11 cellular contexts compared by ENCODE assay signal in genomic region chr10:72097448-72098300, GRCh38. TPM values are rescaled to one million over a fixed set of nuclear protein-coding genes. Genes with fewer than 3 reads are reported as not detected.
A peak's percentile ranks its signal among the peaks of the same experiment; 100 is the strongest.
DNase-seq lines count a peak whose midpoint lies in the region; ATAC-seq and TF ChIP-seq lines count a peak whose summit lies in the region.
"Had no signal": no experiment of that assay in that cellular context is flagged by ENCODE, and none has a peak within 500 bp of the region (broad histone marks: within the 10 kb centered on the region; RNA-seq: fewer than 3 reads in every experiment).

No MANE protein-coding gene starts in this region.

- H3K27ac ChIP-seq in VCaP: peak overlapping the region; percentile 96
- H3K27ac ChIP-seq in left ventricle myocardium inferior (replicated peaks): peak overlapping the region; percentile 62
- H3K27ac ChIP-seq in upper lobe of left lung: peak overlapping the region in 2 of 4 donors; percentile 8 to 27
- H3K27ac ChIP-seq in gastroesophageal sphincter: no peak overlapping the region
- H3K27ac ChIP-seq: KMS-11 had no signal

- peaks cover 51% of the 10 kb centered on the region for H3K4me1 Mint-ChIP-seq in activated T-cell treated with anti-CD3 and anti-CD28 coated beads, Interleukin-2, amount 50 U/mL, for 4 hours (ENCODE audit: low read depth)

- no peak overlapping the region for H3K4me3 ChIP-seq in left ventricle myocardium inferior
- no peak overlapping the region for H3K4me3 ChIP-seq in upper lobe of left lung
- H3K4me3 ChIP-seq in gastroesophageal sphincter: no peak overlapping the region

- H3K36me3 Mint-ChIP-seq in activated T-cell treated with anti-CD3 and anti-CD28 coated beads, Interleukin-2, amount 50 U/mL, for 4 hours (ENCODE audit: insufficient read depth): peaks cover 40% of the 10 kb centered on the region

- ATAC-seq in activated T-cell treated with anti-CD3 and anti-CD28 coated beads, Interleukin-2, amount 50 U/mL, for 4 hours: peak; percentile 61 to 71
- ATAC-seq in upper lobe of left lung (ENCODE audit: low FRiP score in 2 of 2): peak; percentile 72 to 81
- ATAC-seq in HG03565 (IDR thresholded peaks at IDR 0.05; ENCODE audit: unreplicated experiment): no peak
- no peak for ATAC-seq in gastroesophageal sphincter
- ATAC-seq: naive thymus-derived CD8-positive, alpha-beta T cell had no signal

- H3K36me3 ChIP-seq in left ventricle myocardium inferior (peaks cover 47% of the 10 kb centered on the region), upper lobe of left lung (peaks cover 4 to 45% (median 14%) of the 10 kb centered on the region in 4 donors), gastroesophageal sphincter (peaks cover 0 to 96% of the 10 kb centered on the region in 2 donors)

- no peaks in the 10 kb centered on the region for H3K27me3 Mint-ChIP-seq in activated T-cell treated with anti-CD3 and anti-CD28 coated beads, Interleukin-2, amount 50 U/mL, for 4 hours (ENCODE audit: low read depth)
- H3K27me3 Mint-ChIP-seq: CD4-positive, alpha-beta memory T cell; naive thymus-derived CD8-positive, alpha-beta T cell had no signal

- TF ChIP-seq CTCF in VCaP (conservative IDR thresholded peaks at IDR 0.05) (no peak), left ventricle myocardium inferior (IDR thresholded peaks at IDR 0.05; ENCODE audit: borderline replicate concordance) (no peak), upper lobe of left lung (IDR thresholded peaks at IDR 0.05) (no peak), gastroesophageal sphincter (IDR thresholded peaks at IDR 0.05) (no peak), GM20000 (IDR thresholded peaks at IDR 0.05; ENCODE audit: extremely low read depth, missing control alignments) (no peak)

- intact Hi-C loops in left ventricle myocardium inferior (cut with micrococcal nuclease): no loop called here

- H3K9me3 Mint-ChIP-seq in activated T-cell treated with anti-CD3 and anti-CD28 coated beads, Interleukin-2, amount 50 U/mL, for 4 hours: no peaks in the 10 kb centered on the region
- H3K9me3 Mint-ChIP-seq: naive thymus-derived CD8-positive, alpha-beta T cell had no signal

- H3K9me3 ChIP-seq in left ventricle myocardium inferior (replicated peaks) (no peaks in the 10 kb centered on the region), upper lobe of left lung (no peaks in the 10 kb centered on the region), gastroesophageal sphincter (no peaks in the 10 kb centered on the region)

- TF ChIP-seq POLR2A in upper lobe of left lung (IDR thresholded peaks at IDR 0.05) (no peak), gastroesophageal sphincter (IDR thresholded peaks at IDR 0.05) (no peak)

- 65 to 76% methylated on average over 9 of the region's 9 CpGs for WGBS in upper lobe of left lung, 2 donors
- WGBS in gastroesophageal sphincter (ENCODE audit: low coverage in 1 of 2), 2 donors: 43 to 73% methylated on average over 3 to 8 of the region's 9 CpGs

- no peak for DNase-seq in activated T-cell treated with anti-CD3 and anti-CD28 coated beads, Interleukin-2, amount 50 U/mL, for 4 hours
- DNase-seq in activated T-cell treated with anti-CD3 and anti-CD28 coated beads for 4 hours (no peak), left ventricle myocardium inferior (no peak), upper lobe of left lung (no peak), GM20000 (ENCODE audit: low spot score) (no peak)
- DNase-seq: CD4-positive, alpha-beta memory T cell; naive thymus-derived CD8-positive, alpha-beta T cell had no signal

- H3K27me3 ChIP-seq in left ventricle myocardium inferior (ENCODE audit: low read depth): no peaks in the 10 kb centered on the region
- H3K27me3 ChIP-seq in upper lobe of left lung: no peaks in the 10 kb centered on the region
- H3K27me3 ChIP-seq in gastroesophageal sphincter: no peaks in the 10 kb centered on the region

- no peak overlapping the region for H3K4me3 Mint-ChIP-seq in activated T-cell treated with anti-CD3 and anti-CD28 coated beads, Interleukin-2, amount 50 U/mL, for 4 hours
- H3K4me3 Mint-ChIP-seq: CD4-positive, alpha-beta memory T cell; naive thymus-derived CD8-positive, alpha-beta T cell had no signal

- no peak for TF ChIP-seq EP300 in upper lobe of left lung (IDR thresholded peaks at IDR 0.05)
- TF ChIP-seq EP300 in gastroesophageal sphincter (IDR thresholded peaks at IDR 0.05): no peak

- H3K4me1 ChIP-seq in left ventricle myocardium inferior: peaks cover 37% of the 10 kb centered on the region
- H3K4me1 ChIP-seq in upper lobe of left lung: peaks cover 0 to 8% (median 0%) of the 10 kb centered on the region in 4 donors
- no peaks in the 10 kb centered on the region for H3K4me1 ChIP-seq in gastroesophageal sphincter

RNA-seq across cellular contexts. Expression of gene SPOCK2, which starts 9.3 kb away (rescaled TPM):
- 10 to 100 TPM; 74.7 to 85.7 (median 83.2) TPM for total RNA-seq in activated T-cell treated with anti-CD3 and anti-CD28 coated beads, Interleukin-2, amount 50 U/mL, for 4 hours
- total RNA-seq in left ventricle myocardium inferior (8.6 TPM), upper lobe of left lung (100 to 1,000 TPM in 5 of 6 donors, 10 to 100 TPM in 1; 62.9 to 532 (median 159) TPM), gastroesophageal sphincter (1 to 10 TPM; 6.2 to 9.2 (median 7.9) TPM)

Comparison
In these comparisons a context has a peak if more than half of its experiments do, and no peak if none do; other contexts are left out.
1. ATAC-seq: peak in activated T-cell treated with anti-CD3 and anti-CD28 coated beads, Interleukin-2, amount 50 U/mL, for 4 hours (2 of 2) and upper lobe of left lung (2 of 2); none in HG03565 (single experiment) and gastroesophageal sphincter (single experiment).
2. H3K27ac ChIP-seq: peak in VCaP (single experiment) and left ventricle myocardium inferior (single experiment); none in gastroesophageal sphincter (0 of 4).